9 cellular contexts compared by ENCODE assay signal in genomic region chr4:66373268-66373667, GRCh38.
"Had no signal": no experiment of that assay in that cellular context is flagged by ENCODE, and none has a peak within 500 bp of the region (broad histone marks: within the 10 kb centered on the region; RNA-seq: fewer than 3 reads in every experiment).

No MANE protein-coding gene starts in this region.

- H2AFZ ChIP-seq: GM23248, GM23338 had no signal

- ATAC-seq: GM23338, HCT116 had no signal

- H3K9me3 ChIP-seq: HAP-1 had no signal

- H3K4me1 ChIP-seq: HAP-1 had no signal

- H3K4me3 ChIP-seq: GM23248, GM23338, HAP-1 had no signal

- H3K27ac ChIP-seq: GM23248 had no signal

- H3K36me3 ChIP-seq: HAP-1 had no signal

- H3K4me2 ChIP-seq: GM23338 had no signal

- DNase-seq: GM23248, GOT3, H7, H9, HCEC 1CT, HFFc6 had no signal
